ENCODE assay signal across 19 cellular contexts in the genomic region with DNA sequence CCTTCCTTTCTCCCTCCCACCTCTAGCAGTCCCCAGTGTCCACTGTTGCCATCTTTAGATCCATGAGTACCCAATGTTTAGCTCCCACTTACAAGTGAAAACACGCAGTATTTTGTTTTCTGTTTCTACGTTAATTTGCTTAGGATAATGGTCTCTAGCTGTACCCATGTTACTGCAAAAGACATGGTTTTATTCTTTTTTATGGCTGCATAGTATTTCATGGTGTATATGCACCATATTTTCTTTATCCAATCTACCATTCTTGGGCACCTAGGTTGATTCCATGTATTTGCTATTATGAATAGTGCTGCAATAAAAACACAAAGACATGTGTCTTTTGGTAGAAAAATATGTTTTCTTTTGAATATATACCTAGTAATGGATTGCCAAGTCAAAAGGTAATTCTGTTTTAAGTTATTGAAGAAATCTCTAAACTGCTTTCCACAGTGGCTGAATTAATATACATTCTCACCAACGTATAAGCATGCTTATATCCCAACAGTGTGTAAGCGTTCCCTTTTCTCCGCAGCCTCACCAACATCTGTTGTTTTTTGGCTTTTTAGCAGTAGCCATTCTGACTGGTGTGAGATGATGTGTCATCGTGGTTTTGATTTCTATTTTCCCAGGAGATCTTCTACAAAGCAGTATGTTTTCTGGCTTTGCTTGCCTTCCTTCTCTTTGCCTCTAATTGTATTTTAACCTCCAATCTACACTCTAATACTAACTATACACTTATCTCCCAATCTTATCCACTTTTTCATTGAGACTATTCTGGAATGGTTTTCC.
"Had no signal": no experiment of that assay in that cellular context is flagged by ENCODE, and none has a peak within 500 bp of the region (broad histone marks: within the 10 kb centered on the region; RNA-seq: fewer than 3 reads in every experiment).

No MANE protein-coding gene starts in this region.

- FAIRE-seq: pancreas had no signal

- H3K9me3 ChIP-seq: pancreas, testis, tibial nerve, upper lobe of right lung had no signal

- H3K4me3 ChIP-seq: colonic mucosa, lung, pancreas, smooth muscle cell, testis, tibial nerve, upper lobe of right lung had no signal

- H3K36me3 ChIP-seq: colonic mucosa, pancreas, tibial nerve, upper lobe of right lung had no signal

- DNase-seq: cerebellar nuclear complex; colonic mucosa; dermis blood vessel endothelial cell; immature natural killer cell; left colon; left ventricle myocardium superior; mesenchymal stem cell; midbrain; naive B cell; occipital lobe; pancreas; right cardiac atrium; stimulated activated CD4-positive, alpha-beta T cell treated with anti-CD3 and anti-CD28 coated beads, Interleukin-2, amount 100 ng/mL, for 48 hours; stimulated activated naive CD8-positive, alpha-beta T cell treated with anti-CD3 and anti-CD28 coated beads, Interleukin-15, Interleukin-2, amounts not matched to agents 100 U/mL and 50 U/mL, for 24 hours; testis; upper lobe of right lung had no signal

- H3K27ac ChIP-seq: colonic mucosa, pancreas, testis, tibial nerve, upper lobe of right lung had no signal

- H3K4me1 ChIP-seq: colonic mucosa, pancreas, testis, tibial nerve, upper lobe of right lung had no signal

- ATAC-seq: left colon; left ventricle myocardium superior; pancreas; right cardiac atrium; stimulated activated naive CD8-positive, alpha-beta T cell treated with anti-CD3 and anti-CD28 coated beads, Interleukin-15, Interleukin-2, amounts not matched to agents 100 U/mL and 50 U/mL, for 24 hours; upper lobe of right lung had no signal

- H3K27me3 ChIP-seq: colonic mucosa, pancreas, testis, tibial nerve, upper lobe of right lung had no signal
